In the genomic region with DNA sequence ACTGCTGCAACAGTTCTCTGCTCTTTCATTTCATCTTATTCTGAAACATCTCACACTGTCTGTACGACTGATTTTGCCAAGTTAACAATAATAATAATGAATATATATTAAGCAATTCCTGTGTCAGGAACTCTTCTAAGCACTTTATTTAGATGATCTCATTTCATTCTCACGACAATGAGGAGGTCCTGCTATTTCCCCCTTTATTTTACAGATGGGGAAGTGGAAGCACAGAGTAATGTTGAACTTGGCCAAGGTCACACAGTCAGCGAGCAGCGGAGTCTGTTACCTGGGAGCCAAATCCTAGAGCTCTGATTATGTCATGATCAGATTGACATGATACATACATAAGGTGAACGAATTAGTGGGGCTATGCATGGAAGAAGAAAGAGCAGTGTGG, we compare ENCODE assay signal across 21 cellular contexts. TPM values are rescaled to one million over a fixed set of nuclear protein-coding genes. Genes with fewer than 3 reads are reported as not detected.
"Had no signal": no experiment of that assay in that cellular context is flagged by ENCODE, and none has a peak within 500 bp of the region (broad histone marks: within the 10 kb centered on the region; RNA-seq: fewer than 3 reads in every experiment).

No MANE protein-coding gene starts in this region.

- H3K9me3 ChIP-seq: gastrocnemius medialis, heart right ventricle, mucosa of descending colon, sigmoid colon had no signal

- FAIRE-seq: endometrium, urothelium cell line had no signal

- DNase-seq: effector memory CD4-positive, alpha-beta T cell; gastrocnemius medialis; heart right ventricle; islet precursor cell; mammary epithelial cell; mucosa of descending colon; natural killer cell; posterior cingulate gyrus; sigmoid colon; stimulated activated CD4-positive, alpha-beta T cell treated with anti-CD3 and anti-CD28 coated beads, Interleukin-12 subunit alpha, Interleukin-12 subunit beta, amount 100 ng/mL, for 4 hours; stimulated activated naive CD4-positive, alpha-beta T cell treated with Interleukin-2 at 50 U/mL for 16 hours; trophoblast cell had no signal

- H3K36me3 ChIP-seq: gastrocnemius medialis, heart right ventricle, sigmoid colon had no signal

- H3K4me3 ChIP-seq: coronary artery, gastrocnemius medialis, heart right ventricle, mucosa of descending colon, sigmoid colon, skin epidermis had no signal

- H3K27me3 ChIP-seq: gastrocnemius medialis, sigmoid colon had no signal

- H3K27ac ChIP-seq: coronary artery, gastrocnemius medialis, heart right ventricle, sigmoid colon, skin epidermis had no signal

- ATAC-seq: esophagus mucosa, gastrocnemius medialis, mucosa of descending colon, natural killer cell had no signal

- H3K4me1 ChIP-seq: gastrocnemius medialis, sigmoid colon had no signal

RNA-seq across cellular contexts. Expression of a gene that starts 5.8 kb away (rescaled TPM):
- total RNA-seq: chondrocyte, fibroblast of lung, mammary epithelial cell, neural crest cell, osteocyte had no signal
